In the genomic region with DNA sequence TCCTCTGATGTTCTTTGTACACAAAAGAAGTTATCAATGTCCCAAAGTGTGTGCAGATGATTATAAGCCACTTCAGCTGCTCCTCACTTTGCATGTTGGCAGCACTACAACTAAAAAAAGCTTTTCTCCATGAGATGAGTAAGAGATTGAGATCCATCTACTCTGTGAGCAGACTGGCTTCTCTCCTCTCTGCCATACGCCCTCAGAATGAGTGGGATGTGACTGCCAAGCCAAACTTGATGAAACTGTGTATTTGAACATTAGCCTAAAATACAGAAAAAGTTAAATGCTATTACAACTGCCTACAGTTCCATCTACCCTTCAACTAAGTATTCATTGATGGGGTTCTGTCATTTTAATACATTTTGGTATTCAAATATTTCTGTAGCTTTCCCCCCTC, we compare ENCODE assay signal across 26 cellular contexts.
"Had no signal": no experiment of that assay in that cellular context is flagged by ENCODE, and none has a peak within 500 bp of the region (broad histone marks: within the 10 kb centered on the region; RNA-seq: fewer than 3 reads in every experiment).

No MANE protein-coding gene starts in this region.

- H3K27me3 ChIP-seq: adrenal gland, ascending aorta, brain microvascular endothelial cell, foreskin keratinocyte, pancreas, tibial artery had no signal

- ATAC-seq: activated T-helper 17 cell treated with anti-CD3 and anti-CD28 coated beads, Interleukin-2, amount 50 U/mL, for 72 hours; foreskin keratinocyte; left lobe of liver; lower lobe of right lung; naive thymus-derived CD4-positive, alpha-beta T cell; pancreas; psoas muscle; right cardiac atrium; stimulated activated naive CD8-positive, alpha-beta T cell treated with anti-CD3 and anti-CD28 coated beads, Interleukin-15, Interleukin-2, amounts not matched to agents 100 U/mL and 50 U/mL, for 24 hours had no signal

- DNase-seq: activated CD4-positive, alpha-beta T cell treated with anti-CD3 and anti-CD28 coated beads, Interleukin-2, amount 50 U/mL, for 1 hour; activated CD4-positive, CD25-positive, alpha-beta regulatory T cell treated with anti-CD3 and anti-CD28 coated beads, Interleukin-2, amount 50 U/mL, for 72 hours; activated T-cell treated with anti-CD3 and anti-CD28 coated beads, Interleukin-2, amount 50 U/mL, for 24 hours; adrenal gland; brain microvascular endothelial cell; central memory CD4-positive, alpha-beta T cell; dermis blood vessel endothelial cell; effector CD8-positive, alpha-beta T cell; erythroblast; foreskin keratinocyte; lower lobe of right lung; mesendoderm; naive thymus-derived CD4-positive, alpha-beta T cell; pancreas; psoas muscle; right cardiac atrium; stimulated activated CD4-positive, alpha-beta T cell treated with anti-CD3 and anti-CD28 coated beads, Interleukin-12 subunit alpha, Interleukin-12 subunit beta, amount 100 ng/mL, for 4 hours; stimulated activated CD4-positive, alpha-beta T cell treated with anti-CD3 and anti-CD28 coated beads, Interleukin-4, amount 100 ng/mL, for 4 hours; stimulated activated naive CD8-positive, alpha-beta T cell treated with anti-CD3 and anti-CD28 coated beads, Interleukin-15, Interleukin-2, amounts not matched to agents 100 U/mL and 50 U/mL, for 24 hours; substantia nigra; tibial artery; WERI-Rb-1 had no signal

- H3K36me3 ChIP-seq: adrenal gland, ascending aorta, brain microvascular endothelial cell, lower lobe of right lung, pancreas, tibial artery, WERI-Rb-1 had no signal

- H3K4me1 ChIP-seq: ascending aorta, foreskin keratinocyte, lower lobe of right lung, pancreas, psoas muscle, tibial artery had no signal

- H3K4me3 ChIP-seq: adrenal gland, ascending aorta, lower lobe of right lung, pancreas, psoas muscle, tibial artery had no signal

- FAIRE-seq: pancreas, TTC549 had no signal

- H3K27ac ChIP-seq: adrenal gland, ascending aorta, brain microvascular endothelial cell, foreskin keratinocyte, lower lobe of right lung, pancreas, psoas muscle, tibial artery, WERI-Rb-1 had no signal

- H3K9me3 ChIP-seq: adrenal gland, ascending aorta, lower lobe of right lung, pancreas, psoas muscle, tibial artery had no signal
